In genomic region chr4:177250056-177250696, GRCh38 we compare ENCODE assay signal across 8 cellular contexts. TPM values are rescaled to one million over a fixed set of nuclear protein-coding genes. Genes with fewer than 3 reads are reported as not detected.
DNase-seq lines count a peak whose midpoint lies in the region; ATAC-seq and TF ChIP-seq lines count a peak whose summit lies in the region.

No MANE protein-coding gene starts in this region.

- H3K36me3 ChIP-seq in heart left ventricle, result no peaks in the 10 kb centered on the region

- TF ChIP-seq POLR2A in heart left ventricle (IDR thresholded peaks at IDR 0.05), result no peak

- no peak overlapping the region for H3K4me3 ChIP-seq in Jurkat, Clone E6-1 (ENCODE audit: low read length)
- no peak overlapping the region for H3K4me3 ChIP-seq in heart left ventricle

- no peak overlapping the region for H3K27ac ChIP-seq in heart left ventricle

- intact Hi-C loops in heart left ventricle (cut with DNase I), result loop anchor here in 8 of 10 donors (2.0 to 10.0 kb wide), 4 partner anchors 85 to 92 kb away; no protein-coding TSS in a partner anchor

- TF ChIP-seq CTCF in heart left ventricle (IDR thresholded peaks at IDR 0.05), result peak; percentile 64 to 89 (median 85)

- peaks cover 8% of the 10 kb centered on the region for H3K4me1 Mint-ChIP-seq in activated naive CD8-positive, alpha-beta T cell treated with anti-CD3 and anti-CD28 coated beads for 36 hours

- no peak overlapping the region for H3K27ac Mint-ChIP-seq in activated naive CD8-positive, alpha-beta T cell treated with anti-CD3 and anti-CD28 coated beads for 36 hours

- H3K36me3 Mint-ChIP-seq in activated naive CD8-positive, alpha-beta T cell treated with anti-CD3 and anti-CD28 coated beads for 36 hours, result no peaks in the 10 kb centered on the region

- peaks cover 0 to 2% (median 0%) of the 10 kb centered on the region in 12 donors for H3K4me1 ChIP-seq in heart left ventricle

- DNase-seq in EL (peak; percentile 52), SKM-1 treated with dmso at 0.1 percent for 144 hours (lab: John Stamatoyannopoulos, UW; ENCODE audit: unreplicated experiment) (peak; percentile 70), heart left ventricle (peak; percentile 44 to 75 (median 47)), putamen (ENCODE audit: low spot score) (peak; percentile 45), NCI-H510A treated with DMSO at 0.1 percent for 48 hours (lab: John Stamatoyannopoulos, UW) (no peak)
- DNase-seq in Jurkat, Clone E6-1 (ENCODE audit: low read depth, low spot score), result peak; percentile 71
- DNase-seq in activated naive CD8-positive, alpha-beta T cell treated with anti-CD3 and anti-CD28 coated beads for 36 hours, result peak; percentile 63

- peaks cover 16% of the 10 kb centered on the region for H3K27me3 Mint-ChIP-seq in activated naive CD8-positive, alpha-beta T cell treated with anti-CD3 and anti-CD28 coated beads for 36 hours

- no peaks in the 10 kb centered on the region for H3K9me3 ChIP-seq in heart left ventricle

- 12 to 15% (median 13%) methylated on average over 15 of the region's 15 CpGs for WGBS in heart left ventricle, 4 donors

- H3K4me3 Mint-ChIP-seq in activated naive CD8-positive, alpha-beta T cell treated with anti-CD3 and anti-CD28 coated beads for 36 hours, result no peak overlapping the region

- no peaks in the 10 kb centered on the region for H3K9me3 Mint-ChIP-seq in activated naive CD8-positive, alpha-beta T cell treated with anti-CD3 and anti-CD28 coated beads for 36 hours

- ATAC-seq in GM21737 (IDR thresholded peaks at IDR 0.05; ENCODE audit: unreplicated experiment) (peak; percentile 98), heart left ventricle (peak; percentile 55 to 85 (median 78))

- no peaks in the 10 kb centered on the region for H3K27me3 ChIP-seq in heart left ventricle

RNA-seq across cellular contexts. Expression of gene NEIL3, which starts 59.5 kb away (rescaled TPM):
- 37.2 TPM for polyA plus RNA-seq in Jurkat, Clone E6-1 (2012; ENCODE audit: insufficient read depth, insufficient read length)
- 10 to 100 TPM; 14.7 to 15.2 TPM for total RNA-seq in activated naive CD8-positive, alpha-beta T cell treated with anti-CD3 and anti-CD28 coated beads for 36 hours
- 1 to 10 TPM in 1 of 9 donors, under 1 TPM in 3, not detected in 5; 0.09 to 1.7 (median 0.19) TPM for total RNA-seq in heart left ventricle
- under 1 TPM in 1 of 2 donors, not detected in 1; 0.04 TPM for polyA plus RNA-seq in heart left ventricle

Comparison
In these comparisons a context has a peak if more than half of its experiments do, and no peak if none do; other contexts are left out.
1. RNA of gene NEIL3, which starts 59.5 kb away (total RNA-seq): 14.7 to 15.2 TPM in activated naive CD8-positive, alpha-beta T cell treated with anti-CD3 and anti-CD28 coated beads for 36 hours; 0.09 to 1.7 TPM in heart left ventricle; every median in the first group is over 4 times any median in the second.